ENCODE assay signal across 8 cellular contexts in the genomic region with DNA sequence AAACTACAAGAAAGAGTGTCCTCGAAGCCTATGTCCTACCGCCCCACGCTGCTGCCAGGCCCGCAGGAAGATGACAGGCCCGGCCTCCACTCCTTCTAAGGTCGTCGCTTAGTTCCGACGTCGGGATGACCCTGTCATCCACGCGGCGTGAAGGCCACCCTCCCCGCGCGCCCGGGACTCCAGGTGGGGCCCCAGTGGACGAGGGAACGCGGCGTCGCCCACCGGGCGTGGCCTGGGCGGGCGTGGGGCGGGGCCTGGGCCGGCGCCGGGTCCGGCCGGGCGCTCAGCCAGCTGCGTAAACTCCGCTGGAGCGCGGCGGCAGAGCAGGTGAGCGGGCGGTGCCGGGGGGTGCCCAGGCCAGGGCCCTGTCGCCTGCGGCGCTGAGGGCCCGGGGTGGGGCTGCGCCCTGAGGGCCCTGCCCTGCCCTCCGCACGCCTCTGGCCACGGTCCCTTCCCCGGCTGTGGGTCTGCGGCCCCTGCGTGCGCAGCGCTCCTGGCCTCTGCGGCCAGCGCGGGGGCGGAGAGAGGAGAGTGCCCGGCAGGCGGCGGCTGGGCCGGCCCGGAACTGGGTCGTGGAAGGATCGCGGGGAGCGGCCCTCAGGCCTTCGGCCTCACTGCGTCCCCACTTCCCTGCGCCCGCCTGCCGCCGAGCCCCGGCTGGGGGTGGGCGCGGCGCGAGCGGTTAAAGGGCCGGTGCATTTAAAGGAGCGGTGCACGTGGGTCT. TPM values are rescaled to one million over a fixed set of nuclear protein-coding genes. Genes with fewer than 3 reads are reported as not detected.
DNase-seq lines count a peak whose midpoint lies in the region; ATAC-seq and TF ChIP-seq lines count a peak whose summit lies in the region.

Gene PSEN2 (plus strand): TSS at position 294 of the 724 bp plus-strand sequence. CDS start 11,292 bp downstream, outside the sequence.

- H3F3A ChIP-seq in neural cell (ENCODE audit: insufficient read depth, low read length, poor library complexity, severe bottlenecking) = no peaks in the 10 kb centered on the region

- H3K9me3 Mint-ChIP-seq in Caco-2 (ENCODE audit: unreplicated experiment) = peaks cover 7% of the 10 kb centered on the region

- no TSS peak for BruUV-seq in Caco-2 (replicated peaks; lab: Mats Ljungman, UMichigan)

- no peak for TF ChIP-seq RAD21 in neural cell (conservative IDR thresholded peaks at IDR 0.05)

- H4K20me1 ChIP-seq in neural cell (ENCODE audit: insufficient read depth) = no peaks in the 10 kb centered on the region

- peak within 1 kb of the TSS; percentile 62 for H3K9ac ChIP-seq in neural cell (ENCODE audit: low read length)

- intact Hi-C loops in Caco-2 (cut with micrococcal nuclease; ENCODE audit: unreplicated experiment) = loop anchor here (5.0 kb wide), 1 partner anchor 72 kb away; the partner anchor contains the start of gene COQ8A

- H3K4me2 ChIP-seq in neural cell (ENCODE audit: low read length) = peak within 1 kb of the TSS; percentile 63

- TF ChIP-seq EP300 in neural cell (conservative IDR thresholded peaks at IDR 0.05; ENCODE audit: poor library complexity, severe bottlenecking) (no peak), suprapubic skin (IDR thresholded peaks at IDR 0.05) (no peak)

- peak; percentile 58 to 76 for TF ChIP-seq POLR2A in Peyer's patch (IDR thresholded peaks at IDR 0.05)
- peak in 1 of 2 donors; percentile 16 for TF ChIP-seq POLR2A in suprapubic skin (IDR thresholded peaks at IDR 0.05)

- H3K4me1 ChIP-seq in Caco-2 (peaks cover 4% of the 10 kb centered on the region), Peyer's patch (peaks cover 0 to 18% (median 0%) of the 10 kb centered on the region in 4 donors), suprapubic skin (peaks cover 19% of the 10 kb centered on the region)

- H3K36me3 Mint-ChIP-seq in Caco-2 (ENCODE audit: insufficient read depth, unreplicated experiment) = peaks cover 9% of the 10 kb centered on the region

- TF ChIP-seq CTCF in Caco-2 (IDR thresholded peaks at IDR 0.05; ENCODE audit: insufficient read depth in 1 of 2, low read depth in 1 of 2, low read length in 1 of 2, severe bottlenecking in 1 of 2, unreplicated experiment in 1 of 2) = no peak
- TF ChIP-seq CTCF in Peyer's patch (IDR thresholded peaks at IDR 0.05) = peak in 4 of 6 experiments; percentile 20 to 55 (median 40)
- TF ChIP-seq CTCF in fibroblast of villous mesenchyme (IDR thresholded peaks at IDR 0.05; ENCODE audit: insufficient read depth, low read depth, low read length) = peak; percentile 24
- TF ChIP-seq CTCF in neural cell (IDR thresholded peaks at IDR 0.05; ENCODE audit: poor library complexity, severe bottlenecking) = no peak
- TF ChIP-seq CTCF in suprapubic skin (IDR thresholded peaks at IDR 0.05) = peak; percentile 8 to 27

- H3K27ac ChIP-seq in Peyer's patch = peak within 1 kb of the TSS; percentile 69 to 82 (median 80)
- no peak within 1 kb of the TSS for H3K27ac ChIP-seq in neural cell (ENCODE audit: low read length)
- H3K27ac ChIP-seq in suprapubic skin = peak within 1 kb of the TSS; percentile 73

- H3K36me3 ChIP-seq in Caco-2 (ENCODE audit: control insufficient read depth, insufficient read depth, low read length) (no peaks in the 10 kb centered on the region), Peyer's patch (no peaks in the 10 kb centered on the region), neural cell (ENCODE audit: insufficient read depth, low read length) (no peaks in the 10 kb centered on the region), suprapubic skin (no peaks in the 10 kb centered on the region)

- H2AFZ ChIP-seq in neural cell (ENCODE audit: low read depth, low read length) = peak within 1 kb of the TSS; percentile 45

- H3K9me3 ChIP-seq in Caco-2 = no peaks in the 10 kb centered on the region
- H3K9me3 ChIP-seq in Peyer's patch = no peaks in the 10 kb centered on the region
- H3K9me3 ChIP-seq in neural cell (ENCODE audit: low read length) = no peaks in the 10 kb centered on the region
- no peaks in the 10 kb centered on the region for H3K9me3 ChIP-seq in suprapubic skin

- CTCF ChIA-PET in Caco-2 (lab: Charles Lee) = no interaction called here

- no peaks in the 10 kb centered on the region for H3K9me2 ChIP-seq in neural cell (ENCODE audit: insufficient read depth, low read length)

- no peaks in the 10 kb centered on the region for H3K79me2 ChIP-seq in neural cell (replicated peaks; ENCODE audit: insufficient read depth, low read length)

- DNase-seq in Caco-2 (peak; percentile 66 to 86), Peyer's patch (peak; percentile 65 to 89 (median 88)), fibroblast of villous mesenchyme (ENCODE audit: low read depth) (peak; percentile 44), suprapubic skin (ENCODE audit: low spot score in 2 of 2) (peak in 1 of 2 donors; percentile 80)
- peak; percentile 85 for DNase-seq in activated effector memory CD4-positive, alpha-beta T cell treated with anti-CD3 and anti-CD28 coated beads, Interleukin-2, amount 50 U/mL, for 16 hours

- H3K4me3 ChIP-seq in Caco-2 (ENCODE audit: low read depth, low read length) (peak within 1 kb of the TSS; percentile 60), Peyer's patch (peak within 1 kb of the TSS; percentile 72 to 84 (median 82)), fibroblast of villous mesenchyme (ENCODE audit: low read depth, low read length) (peak within 1 kb of the TSS; percentile 64), neural cell (ENCODE audit: low read length) (peak within 1 kb of the TSS; percentile 79), suprapubic skin (peak within 1 kb of the TSS; percentile 88)

- H3K4me1 Mint-ChIP-seq in Caco-2 (ENCODE audit: low read depth, unreplicated experiment) = peaks cover 7% of the 10 kb centered on the region

- no peaks in the 10 kb centered on the region for H3K27me3 Mint-ChIP-seq in Caco-2 (ENCODE audit: insufficient read depth, unreplicated experiment)

- no peaks in the 10 kb centered on the region for H3K27me3 ChIP-seq in Caco-2 (replicated peaks; ENCODE audit: control insufficient read depth, insufficient read depth, low read length)
- no peaks in the 10 kb centered on the region for H3K27me3 ChIP-seq in Peyer's patch
- H3K27me3 ChIP-seq in neural cell (ENCODE audit: insufficient read depth, low read depth, low read length) = no peaks in the 10 kb centered on the region
- no peaks in the 10 kb centered on the region for H3K27me3 ChIP-seq in suprapubic skin

- WGBS in suprapubic skin = under 1% methylated on average over 30 of the region's 82 CpGs

- ATAC-seq in GM19463 (IDR thresholded peaks at IDR 0.05; ENCODE audit: unreplicated experiment) (peak; percentile 94), HG03565 (IDR thresholded peaks at IDR 0.05; ENCODE audit: unreplicated experiment) (peak; percentile 88)

- H3K27ac Mint-ChIP-seq in Caco-2 (ENCODE audit: unreplicated experiment) = peak within 1 kb of the TSS; percentile 88

- peak within 1 kb of the TSS; percentile 87 for H3K4me3 Mint-ChIP-seq in Caco-2 (ENCODE audit: unreplicated experiment)

- POLR2A ChIA-PET in Caco-2 (lab: Charles Lee) = no interaction called here

TF ChIP-seq in neural cell, 6 proteins besides CTCF, POLR2A, EP300 and RAD21:
- TF ChIP-seq MXI1 (conservative IDR thresholded peaks at IDR 0.05; ENCODE audit: poor library complexity, severe bottlenecking) (peak; percentile 88), POLR2AphosphoS5 (IDR thresholded peaks at IDR 0.05) (no peak), REST (IDR thresholded peaks at IDR 0.05; ENCODE audit: borderline replicate concordance) (no peak)
TF ChIP-seq in neural cell: peak in this region for 1.

RNA-seq across cellular contexts. Expression of gene PSEN2, which starts in this region (rescaled TPM):
- total RNA-seq in Caco-2 (2022) = 34.7 and 37.5 TPM in 2 replicates
- total RNA-seq in Peyer's patch = 10 to 100 TPM; 31.4 to 57.8 (median 39.1) TPM
- total RNA-seq in fibroblast of villous mesenchyme = 16.0 and 20.6 TPM in 2 replicates
- 12.9 and 14.5 TPM in 2 replicates for polyA plus RNA-seq in neural cell
- polyA minus RNA-seq in neural cell = 13.5 and 15.8 TPM in 2 replicates
- 10 to 100 TPM; 14.9 to 28.5 (median 20.2) TPM for total RNA-seq in suprapubic skin

Comparison
In these comparisons a context has a peak if more than half of its experiments do, and no peak if none do; other contexts are left out.
1. CTCF ChIP-seq: peak in Peyer's patch (4 of 6), fibroblast of villous mesenchyme (single experiment) and suprapubic skin (2 of 2); none in Caco-2 (0 of 2) and neural cell (single experiment).
2. Peak in every context shown above with its lines, with median percentiles within 50 percentile points of each other: H3K4me3 ChIP-seq.